ENCODE assay signal across 8 cellular contexts in the genomic region with DNA sequence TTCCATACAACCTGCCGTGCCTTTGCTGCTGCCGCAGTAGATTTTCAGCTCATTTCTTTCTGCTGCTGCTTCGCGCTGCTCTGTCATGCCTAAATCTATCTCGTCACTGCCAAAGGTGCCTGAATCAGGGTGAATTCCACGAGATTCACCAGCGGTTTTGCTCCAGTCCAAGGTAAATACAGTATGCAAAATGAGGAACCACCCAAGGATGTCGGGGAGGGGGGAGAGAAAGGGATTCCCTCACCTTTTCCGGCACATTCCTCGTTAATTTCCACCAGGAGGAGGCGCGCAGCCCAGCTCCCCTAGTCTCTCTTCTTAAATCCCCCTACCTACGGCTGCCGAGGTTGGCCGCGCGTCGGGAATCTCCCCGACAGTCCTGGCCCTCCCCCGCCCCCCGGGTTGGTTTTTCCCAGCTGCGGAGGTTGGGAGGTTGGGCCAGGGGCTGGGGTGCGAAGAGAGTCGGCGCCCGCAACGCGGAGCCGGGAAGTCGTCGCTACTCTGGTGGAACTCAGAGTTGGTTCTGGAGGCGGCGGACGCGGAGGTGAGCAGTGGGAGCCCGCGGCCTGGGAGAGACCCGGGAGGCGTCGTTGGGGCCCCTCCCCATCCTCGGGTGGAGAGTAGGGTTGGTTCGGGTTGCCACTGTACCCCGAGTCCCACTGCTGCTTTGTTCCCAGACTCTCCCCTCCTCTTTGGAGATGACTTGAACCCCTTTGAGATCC. TPM values are rescaled to one million over a fixed set of nuclear protein-coding genes. Genes with fewer than 3 reads are reported as not detected.
DNase-seq lines count a peak whose midpoint lies in the region; ATAC-seq and TF ChIP-seq lines count a peak whose summit lies in the region.

Gene TPBG, plus strand, starts transcription at position 450 of the 719 bp plus-strand sequence. CDS start 1,145 bp downstream, outside the sequence.

- H3K9me3 Mint-ChIP-seq in CD14-positive monocyte (peaks cover 0 to 22% (median 12%) of the 10 kb centered on the region in 7 donors), T-cell (no peaks in the 10 kb centered on the region)
- no peaks in the 10 kb centered on the region for H3K9me3 Mint-ChIP-seq in stimulated activated naive CD8-positive, alpha-beta T cell treated with anti-CD3 and anti-CD28 coated beads, Interleukin-15, amount 100 ng/mL, for 72 hours

- POLR2A ChIA-PET in T-cell (lab: Charles Lee), result interaction anchor here in 1 of 2 donors (0.5 to 0.6 kb wide), 2 partner anchors 54 to 450 kb away, joined by 3 to 7 read pairs; no protein-coding TSS in a partner anchor

- DNase-seq in CD14-positive monocyte (ENCODE audit: low spot score) (no peak), HT1080 (ENCODE audit: low read depth) (peak; percentile 74), T-cell (peak in 1 of 34 experiments; percentile 6), dermis microvascular lymphatic vessel endothelial cell (ENCODE audit: low read depth in 2 of 2) (peak; percentile 6 to 40), left lung (peak; percentile 49 to 83), Karpas-422 (no peak)
- peak in 1 of 2 donors; percentile 10 for DNase-seq in stimulated activated naive CD8-positive, alpha-beta T cell treated with anti-CD3 and anti-CD28 coated beads, Interleukin-15, amount 100 ng/mL, for 72 hours

- intact Hi-C loops in CD14-positive monocyte (cut with micrococcal nuclease) (no loop called here), left lung (cut with DNase I) (no loop called here)

- no peak within 1 kb of the TSS for H2AFZ ChIP-seq in Karpas-422 (ENCODE audit: low read length)

- H3K36me3 Mint-ChIP-seq in CD14-positive monocyte (no peaks in the 10 kb centered on the region), T-cell (no peaks in the 10 kb centered on the region)

- CTCF ChIA-PET in T-cell (lab: Charles Lee), result interaction anchor here in 1 of 2 donors (0.7 kb wide), 1 partner anchor 93 kb away, joined by 3 read pairs; no protein-coding TSS in a partner anchor

- H3K4me1 Mint-ChIP-seq in CD14-positive monocyte (peaks cover 23% of the 10 kb centered on the region), T-cell (peaks cover 15 to 25% (median 23%) of the 10 kb centered on the region in 3 donors)
- H3K4me1 Mint-ChIP-seq in stimulated activated naive CD8-positive, alpha-beta T cell treated with anti-CD3 and anti-CD28 coated beads, Interleukin-15, amount 100 ng/mL, for 72 hours, result peaks cover 28% of the 10 kb centered on the region

- H3K79me2 ChIP-seq in Karpas-422 (ENCODE audit: low read length), result no peaks in the 10 kb centered on the region

- H4K20me1 ChIP-seq in Karpas-422 (ENCODE audit: insufficient read depth, low read depth, low read length), result no peaks in the 10 kb centered on the region

- H3K36me3 ChIP-seq in left lung (no peaks in the 10 kb centered on the region), Karpas-422 (ENCODE audit: insufficient read depth, low read length) (no peaks in the 10 kb centered on the region)

- H3K4me1 ChIP-seq in left lung (peaks cover 0 to 20% of the 10 kb centered on the region in 2 donors), Karpas-422 (ENCODE audit: low read length) (no peaks in the 10 kb centered on the region)

- H3K4me3 Mint-ChIP-seq in CD14-positive monocyte (peak within 1 kb of the TSS; percentile 87 to 97), T-cell (peak within 1 kb of the TSS; percentile 76 to 78 (median 77))
- H3K4me3 Mint-ChIP-seq in stimulated activated naive CD8-positive, alpha-beta T cell treated with anti-CD3 and anti-CD28 coated beads, Interleukin-15, amount 100 ng/mL, for 72 hours, result peak within 1 kb of the TSS; percentile 80 to 86

- H3K27ac ChIP-seq in left lung, result peak within 1 kb of the TSS; percentile 60 to 81
- no peak within 1 kb of the TSS for H3K27ac ChIP-seq in Karpas-422 (ENCODE audit: low read length)

- H3K27me3 Mint-ChIP-seq in CD14-positive monocyte (ENCODE audit: low read depth in 3 of 3), result peaks cover 50 to 79% (median 58%) of the 10 kb centered on the region in 3 donors
- H3K27me3 Mint-ChIP-seq in T-cell, result peaks cover 49 to 51% of the 10 kb centered on the region in 2 donors
- peaks cover 71% of the 10 kb centered on the region for H3K27me3 Mint-ChIP-seq in stimulated activated naive CD8-positive, alpha-beta T cell treated with anti-CD3 and anti-CD28 coated beads, Interleukin-15, amount 100 ng/mL, for 72 hours

- no peak within 1 kb of the TSS for H3K9ac ChIP-seq in Karpas-422 (ENCODE audit: low read length)

- TF ChIP-seq CTCF in CD14-positive monocyte (IDR thresholded peaks at IDR 0.05), result no peak
- no peak for TF ChIP-seq CTCF in left lung (IDR thresholded peaks at IDR 0.05)

- in situ Hi-C loops in GM18951 (cut with MboI; ENCODE audit: low sequenced_read_pairs, unreplicated experiment), result no loop called here

- peak; percentile 26 for TF ChIP-seq POLR2A in GM18951 (IDR thresholded peaks at IDR 0.05; ENCODE audit: extremely low read depth, insufficient read depth, insufficient read length)

- peaks cover 7 to 76% of the 10 kb centered on the region in 2 donors for H3K27me3 ChIP-seq in left lung
- H3K27me3 ChIP-seq in Karpas-422 (ENCODE audit: low read length), result no peaks in the 10 kb centered on the region

- peak within 1 kb of the TSS; percentile 58 to 63 for H3K4me3 ChIP-seq in left lung
- H3K4me3 ChIP-seq in Karpas-422 (ENCODE audit: low read length), result no peak within 1 kb of the TSS

- H3K9me2 ChIP-seq in Karpas-422 (replicated peaks; ENCODE audit: insufficient read depth, low read length), result no peaks in the 10 kb centered on the region

- no peak within 1 kb of the TSS for H3K4me2 ChIP-seq in Karpas-422 (ENCODE audit: low read depth, low read length, poor library complexity, severe bottlenecking)

- peak; percentile 20 to 29 (median 25) for ATAC-seq in T-cell (replicated peaks in 1 of 4)
- peak; percentile 80 for ATAC-seq in left lung
- ATAC-seq in stimulated activated naive CD8-positive, alpha-beta T cell treated with anti-CD3 and anti-CD28 coated beads, Interleukin-15, amount 100 ng/mL, for 72 hours, result peak; percentile 45

- H3K27ac Mint-ChIP-seq in CD14-positive monocyte (peak within 1 kb of the TSS in 1 of 7 donors; percentile 23), T-cell (peak within 1 kb of the TSS in 1 of 2 donors; percentile 55)
- H3K27ac Mint-ChIP-seq in stimulated activated naive CD8-positive, alpha-beta T cell treated with anti-CD3 and anti-CD28 coated beads, Interleukin-15, amount 100 ng/mL, for 72 hours, result peak within 1 kb of the TSS in 1 of 2 donors; percentile 48

- H3K9me3 ChIP-seq in left lung, result no peaks in the 10 kb centered on the region
- no peaks in the 10 kb centered on the region for H3K9me3 ChIP-seq in Karpas-422 (ENCODE audit: low read length)

RNA-seq across cellular contexts. Expression of gene TPBG, which starts in this region (rescaled TPM):
- polyA plus RNA-seq in CD14-positive monocyte, result under 1 TPM in 1 of 2 donors, not detected in 1; 0.39 TPM
- 34.3 and 42.6 TPM in 2 replicates for total RNA-seq in HT1080 (2014; rRNA removed; shearing (Covaris generic))
- 91.3 and 93.3 TPM in 2 replicates for polyA plus RNA-seq in HT1080 (2015; cell fraction: cytosol; rRNA removed)
- polyA plus RNA-seq in HT1080 (2015; cell fraction: nucleus; rRNA removed), result 215 and 261 TPM in 2 replicates
- total RNA-seq in T-cell (under 1 TPM; 0.25 to 0.89 (median 0.58) TPM), dermis microvascular lymphatic vessel endothelial cell (3.9 and 5.9 TPM in 2 replicates), left lung (10 to 100 TPM; 12.6 to 19.3 TPM)
- total RNA-seq in Karpas-422 (2014; rRNA removed; shearing (Covaris generic); ENCODE audit: low replicate concordance), result not detected in 2 replicates

Comparison
In these comparisons a context has a peak if more than half of its experiments do, and no peak if none do; other contexts are left out.
1. Peak in ATAC-seq in T-cell; RNA of the gene not detected or under 1 TPM.
2. DNase-seq: peak in HT1080 (single experiment), dermis microvascular lymphatic vessel endothelial cell (2 of 2) and left lung (2 of 2); none in CD14-positive monocyte (single experiment) and Karpas-422 (single experiment).
3. ATAC-seq: peak in every context shown above with its lines; median percentile 80 in left lung; 45 in stimulated activated naive CD8-positive, alpha-beta T cell treated with anti-CD3 and anti-CD28 coated beads, Interleukin-15, amount 100 ng/mL, for 72 hours; 25 in T-cell.
4. Peak in every context shown above with its lines, with median percentiles within 50 percentile points of each other: H3K4me3 Mint-ChIP-seq.